In genomic region chr11:6745465-6746015, GRCh38 we compare ENCODE assay signal across 1 cellular context.
TF ChIP-seq lines count a peak whose summit lies in the region.

No MANE protein-coding gene starts in this region.

TF ChIP-seq in GM12878, 131 proteins besides CTCF, POLR2A, EP300 and RAD21:
- no peak for TF ChIP-seq PBX3 (IDR thresholded peaks at IDR 0.05; ENCODE audit: insufficient replicate concordance, low read depth, low read length)
- peak; percentile 79 for TF ChIP-seq RUNX3 (IDR thresholded peaks at IDR 0.05; ENCODE audit: low read length)
- no peak for TF ChIP-seq CHD4 (IDR thresholded peaks at IDR 0.05)
- 0 out of 2 replicates have a peak, but pooled peaks have one; percentile 13 for TF ChIP-seq CBFB (IDR thresholded peaks at IDR 0.05; ENCODE audit: low read depth)
- 0 out of 2 replicates have a peak, but pooled peaks have one; percentile 3 for TF ChIP-seq ZBED1 (IDR thresholded peaks at IDR 0.05; ENCODE audit: borderline replicate concordance)
- peak; percentile 29; the same call in 1 of the 2 replicates for TF ChIP-seq MXI1 (IDR thresholded peaks at IDR 0.05; ENCODE audit: low read depth, low read length)
- peak in 1 of 2 experiments; percentile 25; a peak in 1 of 4 replicates for TF ChIP-seq BHLHE40 (IDR thresholded peaks at IDR 0.05; ENCODE audit: borderline replicate concordance in 1 of 2, low read depth in 2 of 2, low read length in 1 of 2)
- peak; percentile 50 to 93; a peak in 3 of 4 replicates for TF ChIP-seq SRF (IDR thresholded peaks at IDR 0.05; ENCODE audit: low read depth in 2 of 2, low read length in 2 of 2)
- TF ChIP-seq TAF1 (IDR thresholded peaks at IDR 0.05; ENCODE audit: borderline replicate concordance, low read depth, low read length), result peak; percentile 64; the same call in 1 of the 2 replicates
- peak; percentile 71; the same call in 1 of the 2 replicates for TF ChIP-seq RAD51 (IDR thresholded peaks at IDR 0.05)
- 0 out of 2 replicates have a peak, but pooled peaks have one; percentile 10 for TF ChIP-seq MEF2A (IDR thresholded peaks at IDR 0.05; ENCODE audit: insufficient read depth, low read depth, low read length)
- no peak for TF ChIP-seq PML (IDR thresholded peaks at IDR 0.05; ENCODE audit: low read length)
- TF ChIP-seq CREM (IDR thresholded peaks at IDR 0.05; ENCODE audit: low read depth), result peak; percentile 22; the same call in 1 of the 2 replicates
- TF ChIP-seq TBL1XR1 (IDR thresholded peaks at IDR 0.05; ENCODE audit: low read depth, low read length), result 0 out of 2 replicates have a peak, but pooled peaks have one; percentile 4
